11 cellular contexts compared by ENCODE assay signal in genomic region chr10:100349087-100349486, GRCh38. TPM values are rescaled to one million over a fixed set of nuclear protein-coding genes. Genes with fewer than 3 reads are reported as not detected.
DNase-seq lines count a peak whose midpoint lies in the region; ATAC-seq and TF ChIP-seq lines count a peak whose summit lies in the region.
"Had no signal": no experiment of that assay in that cellular context is flagged by ENCODE, and none has a peak within 500 bp of the region (broad histone marks: within the 10 kb centered on the region; RNA-seq: fewer than 3 reads in every experiment).

No MANE protein-coding gene starts in this region.

- H3F3A ChIP-seq in neural progenitor cell (ENCODE audit: low read depth) = peaks cover 26% of the 10 kb centered on the region

- no peak for ATAC-seq in HG02623 (IDR thresholded peaks at IDR 0.05; ENCODE audit: unreplicated experiment)

- TF ChIP-seq CTCF in OCI-LY3 (IDR thresholded peaks at IDR 0.05; ENCODE audit: low read depth, low read length) (no peak), neural progenitor cell (IDR thresholded peaks at IDR 0.05) (no peak), spleen (IDR thresholded peaks at IDR 0.05 in 8 of 11, conservative IDR thresholded peaks at IDR 0.05 in 3 of 11) (no peak)

- intact Hi-C loops in spleen (cut with DNase I; ENCODE audit: low total_unique reads) = no loop called here

- H3K27me3 ChIP-seq in OCI-LY3 (ENCODE audit: low read depth, low read length) (no peaks in the 10 kb centered on the region), endocrine pancreas (ENCODE audit: control insufficient read depth, insufficient read depth, low read length) (no peaks in the 10 kb centered on the region), neural progenitor cell (no peaks in the 10 kb centered on the region), spleen (replicated peaks in 1 of 7) (peaks cover 0 to 19% (median 0%) of the 10 kb centered on the region in 7 donors)

- H3K27me3 Mint-ChIP-seq in neural progenitor cell (ENCODE audit: insufficient read depth, low read depth) = peaks cover 7% of the 10 kb centered on the region
- H3K27me3 Mint-ChIP-seq: naive B cell had no signal

- H3K4me3 ChIP-seq in GM08714 (ENCODE audit: low read length) (0 out of 2 replicates have a peak overlapping the region, but pooled peaks have one; percentile 83), OCI-LY3 (ENCODE audit: low read length) (peak overlapping the region; percentile 100), endocrine pancreas (ENCODE audit: control insufficient read depth, insufficient read depth, low read length) (peak overlapping the region; percentile 71), neural progenitor cell (peak overlapping the region; percentile 84), spleen (no peak overlapping the region)

- H3K27ac Mint-ChIP-seq in neural progenitor cell = no peak overlapping the region

- H3K4me1 Mint-ChIP-seq in neural progenitor cell = peaks cover 66% of the 10 kb centered on the region

- peak overlapping the region; percentile 99 for H3K4me2 ChIP-seq in OCI-LY3 (ENCODE audit: low read length)
- peak overlapping the region; percentile 92 for H3K4me2 ChIP-seq in neural progenitor cell

- peaks cover 60% of the 10 kb centered on the region for H3K36me3 Mint-ChIP-seq in neural progenitor cell

- no peak for TF ChIP-seq POLR2A in spleen (IDR thresholded peaks at IDR 0.05)

- DNase-seq in neural progenitor cell (ENCODE audit: low spot score) (peak; percentile 38), ureter (ENCODE audit: low spot score) (no peak), spleen (no peak), ACHN (no peak)
- DNase-seq: effector CD8-positive, alpha-beta T cell; GOT3; naive B cell had no signal

- H3K36me3 ChIP-seq in OCI-LY3 (replicated peaks; ENCODE audit: low read depth, low read length) (peaks cover 65% of the 10 kb centered on the region), endocrine pancreas (ENCODE audit: control insufficient read depth, insufficient read depth, low read length) (no peaks in the 10 kb centered on the region), neural progenitor cell (peaks cover 21% of the 10 kb centered on the region), spleen (peaks cover 0 to 29% (median 2%) of the 10 kb centered on the region in 6 donors)

- no peaks in the 10 kb centered on the region for H3K9me3 Mint-ChIP-seq in neural progenitor cell
- H3K9me3 Mint-ChIP-seq: naive B cell had no signal

- no peak overlapping the region for H2AFZ ChIP-seq in OCI-LY3 (ENCODE audit: low read depth, low read length)
- H2AFZ ChIP-seq in neural progenitor cell (replicated peaks) = no peak overlapping the region

- peaks cover 74% of the 10 kb centered on the region for H3K79me2 ChIP-seq in OCI-LY3 (ENCODE audit: low read length)
- peaks cover 92% of the 10 kb centered on the region for H3K79me2 ChIP-seq in neural progenitor cell (ENCODE audit: low read depth)

- peak overlapping the region; percentile 100 for H3K4me3 Mint-ChIP-seq in neural progenitor cell

- in situ Hi-C loops in ACHN (cut with HindIII; ENCODE audit: low pct_ligation_motif_present, low pct_unique_long_range_greater_than_20kb, low sequenced_read_pairs) = loop anchor here (25.0 kb wide), 1 partner anchor 88 kb away; no protein-coding TSS in a partner anchor

- peaks cover 29% of the 10 kb centered on the region for H3K4me1 ChIP-seq in OCI-LY3 (ENCODE audit: low read length)
- peaks cover 5% of the 10 kb centered on the region for H3K4me1 ChIP-seq in endocrine pancreas (ENCODE audit: control insufficient read depth, insufficient read depth, low read length)
- peaks cover 45% of the 10 kb centered on the region for H3K4me1 ChIP-seq in neural progenitor cell
- H3K4me1 ChIP-seq in spleen = peaks cover 0 to 58% (median 18%) of the 10 kb centered on the region in 6 donors

- H3K9me3 ChIP-seq in OCI-LY3 (ENCODE audit: insufficient read depth, low read length) (no peaks in the 10 kb centered on the region), endocrine pancreas (ENCODE audit: control insufficient read depth, low read length) (no peaks in the 10 kb centered on the region), neural progenitor cell (ENCODE audit: low read depth) (no peaks in the 10 kb centered on the region), spleen (no peaks in the 10 kb centered on the region)

- H3K9ac ChIP-seq in OCI-LY3 (ENCODE audit: low read length) = peak overlapping the region; percentile 100; the same call in 1 of the 2 replicates
- no peak overlapping the region for H3K9ac ChIP-seq in endocrine pancreas (ENCODE audit: control insufficient read depth, insufficient read depth, low read length)
- peak overlapping the region; percentile 88 for H3K9ac ChIP-seq in neural progenitor cell

- WGBS in spleen, 5 donors = 83 to 91% (median 84%) methylated on average over 4 to 5 of the region's 5 CpGs

- H3K27ac ChIP-seq in OCI-LY3 (ENCODE audit: low read length) = no peak overlapping the region
- peak overlapping the region; percentile 36 for H3K27ac ChIP-seq in neural progenitor cell
- H3K27ac ChIP-seq in spleen = no peak overlapping the region

- H4K20me1 ChIP-seq in OCI-LY3 (ENCODE audit: insufficient read depth, low read length) (peaks cover 52% of the 10 kb centered on the region), neural progenitor cell (ENCODE audit: low read depth) (peaks cover 68% of the 10 kb centered on the region)

RNA-seq across cellular contexts. Expression of gene SCD, which starts 2.1 kb away (rescaled TPM):
- total RNA-seq in neural progenitor cell (ENCODE audit: low replicate concordance) (448 and 468 TPM in 2 replicates), ureter (45.8 TPM), spleen (10 to 100 TPM; 21.0 to 56.3 (median 40.1) TPM)
- polyA plus RNA-seq in spleen = 1 to 10 TPM; 2.1 to 8.3 (median 5.9) TPM

RNA-seq across cellular contexts. Expression of gene PKD2L1, which starts 19.1 kb away (rescaled TPM):
- total RNA-seq in neural progenitor cell (ENCODE audit: low replicate concordance) (not detected in 2 replicates), ureter (0.16 TPM), spleen (1 to 10 TPM in 6 of 7 donors, not detected in 1; 3.0 to 8.7 (median 4.2) TPM)
- polyA plus RNA-seq in spleen = 1 to 10 TPM; 2.2 to 4.8 (median 3.3) TPM

Comparison
In these comparisons a context has a peak if more than half of its experiments do, and no peak if none do; other contexts are left out.
1. H3K4me3 ChIP-seq: peak in GM08714 (single experiment), OCI-LY3 (single experiment), endocrine pancreas (single experiment) and neural progenitor cell (single experiment); none in spleen (0 of 8).